22 cellular contexts compared by ENCODE assay signal in genomic region chr14:52000631-52001030, GRCh38. TPM values are rescaled to one million over a fixed set of nuclear protein-coding genes. Genes with fewer than 3 reads are reported as not detected.
A peak's percentile ranks its signal among the peaks of the same experiment; 100 is the strongest.
DNase-seq lines count a peak whose midpoint lies in the region; ATAC-seq, FAIRE-seq and TF ChIP-seq lines count a peak whose summit lies in the region.
"Had no signal": no experiment of that assay in that cellular context is flagged by ENCODE, and none has a peak within 500 bp of the region (broad histone marks: within the 10 kb centered on the region; RNA-seq: fewer than 3 reads in every experiment).

No MANE protein-coding gene starts in this region.

- H2AK5ac ChIP-seq in mesenchymal stem cell (ENCODE audit: low read length, severe bottlenecking) = no peak overlapping the region
- H2AK5ac ChIP-seq in mesendoderm (ENCODE audit: low read length) = no peak overlapping the region

- H3K4me1 ChIP-seq in cardiac muscle cell (ENCODE audit: low read depth) (peaks cover 16% of the 10 kb centered on the region), astrocyte (ENCODE audit: insufficient read depth, low read length) (no peaks in the 10 kb centered on the region), mesenchymal stem cell (ENCODE audit: control insufficient read depth, insufficient read depth, low read depth, low read length) (no peaks in the 10 kb centered on the region), mesendoderm (ENCODE audit: control insufficient read depth, low read depth, low read length) (no peaks in the 10 kb centered on the region)

- FAIRE-seq in astrocyte (lab: Jason Lieb, UNC) = no peak
- FAIRE-seq: GM12878 had no signal

- no peak overlapping the region for H4K91ac ChIP-seq in mesenchymal stem cell (ENCODE audit: low read length)

- no peak overlapping the region for H3K4me3 Mint-ChIP-seq in astrocyte (ENCODE audit: unreplicated experiment)
- no peak overlapping the region for H3K4me3 Mint-ChIP-seq in natural killer cell treated with Interleukin-12 subunit alpha and Interleukin-12 subunit beta and Interleukin-15 and Interleukin-18, amount 100 ng/mL, for 72 hours
- H3K4me3 Mint-ChIP-seq: CD8-positive, alpha-beta T cell; H9 had no signal

- no peak overlapping the region for H3K27ac Mint-ChIP-seq in astrocyte (ENCODE audit: unreplicated experiment)
- no peak overlapping the region for H3K27ac Mint-ChIP-seq in natural killer cell treated with Interleukin-12 subunit alpha and Interleukin-12 subunit beta and Interleukin-15 and Interleukin-18, amount 100 ng/mL, for 72 hours
- H3K27ac Mint-ChIP-seq: CD8-positive, alpha-beta T cell; H9 had no signal

- H3K4me1 Mint-ChIP-seq in astrocyte (ENCODE audit: low read depth, unreplicated experiment) = no peaks in the 10 kb centered on the region
- peaks cover 6 to 8% of the 10 kb centered on the region in 2 donors for H3K4me1 Mint-ChIP-seq in natural killer cell treated with Interleukin-12 subunit alpha and Interleukin-12 subunit beta and Interleukin-15 and Interleukin-18, amount 100 ng/mL, for 72 hours (ENCODE audit: low read depth in 2 of 2)

- no peak overlapping the region for H3K23ac ChIP-seq in mesenchymal stem cell (ENCODE audit: low read length in 2 of 2)
- H3K23ac ChIP-seq in mesendoderm (ENCODE audit: low read length) = no peak overlapping the region

- no peak overlapping the region for H2BK15ac ChIP-seq in mesenchymal stem cell (ENCODE audit: low read depth, poor library complexity, severe bottlenecking)
- H2BK15ac ChIP-seq in mesendoderm (replicated peaks; ENCODE audit: low read depth) = no peak overlapping the region

- WGBS in mesenchymal stem cell = 100% methylated on average over 1 of the region's 3 CpGs
- no CpG with 5 or more reads among the region's 3 CpGs for WGBS in mesendoderm (ENCODE audit: extremely low coverage, insufficient coverage, low lambda C conversion rate)

- H3K4me2 ChIP-seq in astrocyte (ENCODE audit: low read length) (no peak overlapping the region), mesenchymal stem cell (ENCODE audit: low read length, poor library complexity, severe bottlenecking) (no peak overlapping the region), mesendoderm (ENCODE audit: low read length) (no peak overlapping the region)

- peak overlapping the region; percentile 94 for H3K27ac ChIP-seq in cardiac muscle cell
- peak overlapping the region; percentile 13 for H3K27ac ChIP-seq in astrocyte (ENCODE audit: low read depth, low read length)
- no peak overlapping the region for H3K27ac ChIP-seq in mesenchymal stem cell (ENCODE audit: low read length, poor library complexity, severe bottlenecking)
- H3K27ac ChIP-seq in mesendoderm (ENCODE audit: low read depth, low read length) = no peak overlapping the region
- H3K27ac ChIP-seq: 22Rv1, RWPE1 had no signal

- H2BK120ac ChIP-seq in mesenchymal stem cell (ENCODE audit: low read depth, low read length) (no peak overlapping the region), mesendoderm (ENCODE audit: low read depth, low read length) (no peak overlapping the region)

- H4K5ac ChIP-seq in mesendoderm (ENCODE audit: low read length) = no peak overlapping the region

- H3K14ac ChIP-seq in mesenchymal stem cell (ENCODE audit: low read length in 2 of 2) = no peak overlapping the region

- no peaks in the 10 kb centered on the region for H3K9me3 Mint-ChIP-seq in astrocyte (ENCODE audit: unreplicated experiment)
- no peaks in the 10 kb centered on the region for H3K9me3 Mint-ChIP-seq in natural killer cell treated with Interleukin-12 subunit alpha and Interleukin-12 subunit beta and Interleukin-15 and Interleukin-18, amount 100 ng/mL, for 72 hours
- H3K9me3 Mint-ChIP-seq: CD8-positive, alpha-beta T cell; H9 had no signal

- H3K9ac ChIP-seq in astrocyte (ENCODE audit: low read length) = no peak overlapping the region
- H3K9ac ChIP-seq in mesenchymal stem cell (ENCODE audit: low read length) = peak overlapping the region; percentile 76
- H3K9ac ChIP-seq in mesendoderm (ENCODE audit: low read length) = no peak overlapping the region

- H3K27me3 Mint-ChIP-seq in astrocyte (ENCODE audit: low read depth, unreplicated experiment) = no peaks in the 10 kb centered on the region
- H3K27me3 Mint-ChIP-seq in natural killer cell treated with Interleukin-12 subunit alpha and Interleukin-12 subunit beta and Interleukin-15 and Interleukin-18, amount 100 ng/mL, for 72 hours = no peaks in the 10 kb centered on the region

- H3K36me3 ChIP-seq in cardiac muscle cell (peaks cover 77% of the 10 kb centered on the region), astrocyte (ENCODE audit: insufficient read depth, low read length) (peaks cover 82% of the 10 kb centered on the region), mesenchymal stem cell (ENCODE audit: control insufficient read depth in 1 of 2, insufficient read depth in 2 of 2, low read depth in 1 of 2, low read length in 2 of 2) (peaks cover 6 to 81% of the 10 kb centered on the region in 2 experiments), mesendoderm (ENCODE audit: control insufficient read depth, insufficient read depth, low read length) (peaks cover 3% of the 10 kb centered on the region)

- DNase-seq in cardiac muscle cell (ENCODE audit: low read depth in 1 of 2, low spot score in 1 of 2) (no peak), Right ventricle myocardium superior (no peak), astrocyte (ENCODE audit: low read depth) (no peak), mesenchymal stem cell (no peak), putamen (ENCODE audit: low spot score) (no peak), mesenteric fat pad (ENCODE audit: low spot score) (no peak), mesendoderm (no peak)
- no peak for DNase-seq in natural killer cell treated with Interleukin-12 subunit alpha and Interleukin-12 subunit beta and Interleukin-15 and Interleukin-18, amount 100 ng/mL, for 72 hours (ENCODE audit: low spot score)
- DNase-seq: AML-193; C1 segment of cervical spinal cord; CD8-positive, alpha-beta T cell; DND-41; H9; Kasumi-1; NCI-H1694; NCI-H2081; NCI-H446 treated with DMSO at 0.1 percent for 48 hours; NCI-H69; SIG-M5 had no signal

- H4K8ac ChIP-seq in mesenchymal stem cell (ENCODE audit: low read length) (no peak overlapping the region), mesendoderm (ENCODE audit: low read depth, low read length) (no peak overlapping the region)

- no peaks in the 10 kb centered on the region for H3K9me3 ChIP-seq in cardiac muscle cell (ENCODE audit: low read depth)
- no peaks in the 10 kb centered on the region for H3K9me3 ChIP-seq in astrocyte (ENCODE audit: insufficient read depth, low read depth, low read length)
- no peaks in the 10 kb centered on the region for H3K9me3 ChIP-seq in mesenchymal stem cell (ENCODE audit: control insufficient read depth, low read length)

- H3K79me1 ChIP-seq in mesenchymal stem cell (replicated peaks; ENCODE audit: low read length, poor library complexity, severe bottlenecking) (peaks cover 11% of the 10 kb centered on the region), mesendoderm (ENCODE audit: low read length) (peaks cover 2% of the 10 kb centered on the region)

- no peak overlapping the region for H3K56ac ChIP-seq in mesendoderm (ENCODE audit: low read length)

- H3K4me3 ChIP-seq in cardiac muscle cell (no peak overlapping the region), astrocyte (ENCODE audit: insufficient read depth, low read depth, low read length) (no peak overlapping the region), mesenchymal stem cell (ENCODE audit: insufficient read depth in 1 of 2, low read depth in 1 of 2, low read length in 2 of 2) (no peak overlapping the region), mesendoderm (ENCODE audit: low read length) (no peak overlapping the region)
- H3K4me3 ChIP-seq: GM12878 had no signal

- no peak overlapping the region for H2BK12ac ChIP-seq in mesenchymal stem cell (ENCODE audit: low read length in 2 of 2)

- H4K20me1 ChIP-seq in astrocyte (ENCODE audit: insufficient read depth, low read length) = peaks cover 7% of the 10 kb centered on the region

- H3K36me3 Mint-ChIP-seq in astrocyte (ENCODE audit: low read depth, unreplicated experiment) = peaks cover 11% of the 10 kb centered on the region
- peaks cover 24% of the 10 kb centered on the region for H3K36me3 Mint-ChIP-seq in natural killer cell treated with Interleukin-12 subunit alpha and Interleukin-12 subunit beta and Interleukin-15 and Interleukin-18, amount 100 ng/mL, for 72 hours

- intact Hi-C loops in Right ventricle myocardium superior (cut with DNase I) = no loop called here

- H3K18ac ChIP-seq in mesenchymal stem cell (ENCODE audit: low read depth in 1 of 2, low read length in 2 of 2) (no peak overlapping the region), mesendoderm (ENCODE audit: low read length) (no peak overlapping the region)

- H2BK5ac ChIP-seq in mesenchymal stem cell (ENCODE audit: low read depth, low read length, poor library complexity, severe bottlenecking) = no peak overlapping the region
- H2BK5ac ChIP-seq in mesendoderm (ENCODE audit: low read length) = no peak overlapping the region

- ATAC-seq in Right ventricle myocardium superior (ENCODE audit: poor library complexity) = no peak
- ATAC-seq in natural killer cell treated with Interleukin-12 subunit alpha and Interleukin-12 subunit beta and Interleukin-15 and Interleukin-18, amount 100 ng/mL, for 72 hours = no peak
- ATAC-seq: CD8-positive, alpha-beta T cell; GM12878 had no signal

- no peaks in the 10 kb centered on the region for H3K27me3 ChIP-seq in cardiac muscle cell
- H3K27me3 ChIP-seq in astrocyte (ENCODE audit: insufficient read depth, low read length) = no peaks in the 10 kb centered on the region
- no peaks in the 10 kb centered on the region for H3K27me3 ChIP-seq in mesenchymal stem cell (ENCODE audit: control insufficient read depth in 1 of 2, insufficient read depth in 1 of 2, low read length in 2 of 2)
- H3K27me3 ChIP-seq in mesendoderm (ENCODE audit: insufficient read depth, low read length, poor library complexity) = no peaks in the 10 kb centered on the region

- H2AFZ ChIP-seq in astrocyte (ENCODE audit: low read depth, low read length) = no peak overlapping the region
- H2AFZ ChIP-seq in mesenchymal stem cell (ENCODE audit: low read depth, low read length) = no peak overlapping the region

- H3K79me2 ChIP-seq in astrocyte (ENCODE audit: insufficient read depth, low read length) (peaks cover 28% of the 10 kb centered on the region), mesendoderm (ENCODE audit: control insufficient read depth, insufficient read depth, low read length) (no peaks in the 10 kb centered on the region)

- no peak for TF ChIP-seq CTCF in cardiac muscle cell (IDR thresholded peaks at IDR 0.05; ENCODE audit: low read depth, low read length)
- no peak for TF ChIP-seq CTCF in astrocyte (IDR thresholded peaks at IDR 0.05; ENCODE audit: insufficient read depth, low read depth, low read length)

- H3K4ac ChIP-seq in mesenchymal stem cell (ENCODE audit: low read depth in 1 of 2, low read length in 2 of 2) = no peak overlapping the region
- no peak overlapping the region for H3K4ac ChIP-seq in mesendoderm (ENCODE audit: low read depth, low read length)

RNA-seq across cellular contexts. Expression of gene RTRAF, which starts 11.3 kb away (rescaled TPM):
- total RNA-seq in cardiac muscle cell = 60.6 and 129 TPM in 2 replicates
- 309 and 332 TPM in 2 replicates for polyA plus RNA-seq in cardiac muscle cell
- total RNA-seq in Right ventricle myocardium superior = 218 TPM
- 213 and 224 TPM in 2 replicates for total RNA-seq in astrocyte
- polyA plus RNA-seq in mesenchymal stem cell (2013, experiment 1 of 2) = 522 TPM
- 530 TPM for polyA plus RNA-seq in mesenchymal stem cell (2013, experiment 2 of 2)
- total RNA-seq in natural killer cell treated with Interleukin-12 subunit alpha and Interleukin-12 subunit beta and Interleukin-15 and Interleukin-18, amount 100 ng/mL, for 72 hours = 100 to 1,000 TPM; 146 to 160 TPM
- total RNA-seq in mesenteric fat pad = 140 TPM
- 801 TPM for polyA plus RNA-seq in mesendoderm (2013, experiment 1 of 2)
- 797 TPM for polyA plus RNA-seq in mesendoderm (2013, experiment 2 of 2)

Comparison
In these comparisons a context has a peak if more than half of its experiments do, and no peak if none do; other contexts are left out.
1. H3K27ac ChIP-seq: peak in cardiac muscle cell (single experiment) and astrocyte (single experiment); none in mesenchymal stem cell (single experiment) and mesendoderm (single experiment).